ENCODE assay signal across 1 cellular context in the genomic region with DNA sequence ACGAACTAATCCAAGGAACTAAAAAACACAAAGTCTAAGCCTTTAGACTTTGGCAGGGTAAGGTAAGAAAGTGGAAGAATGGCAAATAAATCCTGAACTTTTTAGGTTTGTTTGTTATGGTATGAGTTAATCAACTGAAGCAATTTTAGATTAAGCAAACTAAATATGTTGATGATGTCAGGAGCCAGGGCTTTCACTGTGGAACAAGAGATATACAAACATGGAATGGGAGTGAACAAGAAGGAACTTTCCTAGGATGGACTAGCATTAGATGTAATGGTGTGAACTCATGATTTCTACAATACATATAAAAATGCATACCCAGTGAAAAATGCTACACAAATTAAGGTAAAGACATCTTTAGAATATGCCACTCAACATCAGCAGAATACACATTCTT.
TF ChIP-seq lines count a peak whose summit lies in the region.

No MANE protein-coding gene starts in this region.

TF ChIP-seq in GM23338, 12 proteins besides CTCF, POLR2A, EP300 and RAD21 (continued from another document):
- TF ChIP-seq, protein P1, sequence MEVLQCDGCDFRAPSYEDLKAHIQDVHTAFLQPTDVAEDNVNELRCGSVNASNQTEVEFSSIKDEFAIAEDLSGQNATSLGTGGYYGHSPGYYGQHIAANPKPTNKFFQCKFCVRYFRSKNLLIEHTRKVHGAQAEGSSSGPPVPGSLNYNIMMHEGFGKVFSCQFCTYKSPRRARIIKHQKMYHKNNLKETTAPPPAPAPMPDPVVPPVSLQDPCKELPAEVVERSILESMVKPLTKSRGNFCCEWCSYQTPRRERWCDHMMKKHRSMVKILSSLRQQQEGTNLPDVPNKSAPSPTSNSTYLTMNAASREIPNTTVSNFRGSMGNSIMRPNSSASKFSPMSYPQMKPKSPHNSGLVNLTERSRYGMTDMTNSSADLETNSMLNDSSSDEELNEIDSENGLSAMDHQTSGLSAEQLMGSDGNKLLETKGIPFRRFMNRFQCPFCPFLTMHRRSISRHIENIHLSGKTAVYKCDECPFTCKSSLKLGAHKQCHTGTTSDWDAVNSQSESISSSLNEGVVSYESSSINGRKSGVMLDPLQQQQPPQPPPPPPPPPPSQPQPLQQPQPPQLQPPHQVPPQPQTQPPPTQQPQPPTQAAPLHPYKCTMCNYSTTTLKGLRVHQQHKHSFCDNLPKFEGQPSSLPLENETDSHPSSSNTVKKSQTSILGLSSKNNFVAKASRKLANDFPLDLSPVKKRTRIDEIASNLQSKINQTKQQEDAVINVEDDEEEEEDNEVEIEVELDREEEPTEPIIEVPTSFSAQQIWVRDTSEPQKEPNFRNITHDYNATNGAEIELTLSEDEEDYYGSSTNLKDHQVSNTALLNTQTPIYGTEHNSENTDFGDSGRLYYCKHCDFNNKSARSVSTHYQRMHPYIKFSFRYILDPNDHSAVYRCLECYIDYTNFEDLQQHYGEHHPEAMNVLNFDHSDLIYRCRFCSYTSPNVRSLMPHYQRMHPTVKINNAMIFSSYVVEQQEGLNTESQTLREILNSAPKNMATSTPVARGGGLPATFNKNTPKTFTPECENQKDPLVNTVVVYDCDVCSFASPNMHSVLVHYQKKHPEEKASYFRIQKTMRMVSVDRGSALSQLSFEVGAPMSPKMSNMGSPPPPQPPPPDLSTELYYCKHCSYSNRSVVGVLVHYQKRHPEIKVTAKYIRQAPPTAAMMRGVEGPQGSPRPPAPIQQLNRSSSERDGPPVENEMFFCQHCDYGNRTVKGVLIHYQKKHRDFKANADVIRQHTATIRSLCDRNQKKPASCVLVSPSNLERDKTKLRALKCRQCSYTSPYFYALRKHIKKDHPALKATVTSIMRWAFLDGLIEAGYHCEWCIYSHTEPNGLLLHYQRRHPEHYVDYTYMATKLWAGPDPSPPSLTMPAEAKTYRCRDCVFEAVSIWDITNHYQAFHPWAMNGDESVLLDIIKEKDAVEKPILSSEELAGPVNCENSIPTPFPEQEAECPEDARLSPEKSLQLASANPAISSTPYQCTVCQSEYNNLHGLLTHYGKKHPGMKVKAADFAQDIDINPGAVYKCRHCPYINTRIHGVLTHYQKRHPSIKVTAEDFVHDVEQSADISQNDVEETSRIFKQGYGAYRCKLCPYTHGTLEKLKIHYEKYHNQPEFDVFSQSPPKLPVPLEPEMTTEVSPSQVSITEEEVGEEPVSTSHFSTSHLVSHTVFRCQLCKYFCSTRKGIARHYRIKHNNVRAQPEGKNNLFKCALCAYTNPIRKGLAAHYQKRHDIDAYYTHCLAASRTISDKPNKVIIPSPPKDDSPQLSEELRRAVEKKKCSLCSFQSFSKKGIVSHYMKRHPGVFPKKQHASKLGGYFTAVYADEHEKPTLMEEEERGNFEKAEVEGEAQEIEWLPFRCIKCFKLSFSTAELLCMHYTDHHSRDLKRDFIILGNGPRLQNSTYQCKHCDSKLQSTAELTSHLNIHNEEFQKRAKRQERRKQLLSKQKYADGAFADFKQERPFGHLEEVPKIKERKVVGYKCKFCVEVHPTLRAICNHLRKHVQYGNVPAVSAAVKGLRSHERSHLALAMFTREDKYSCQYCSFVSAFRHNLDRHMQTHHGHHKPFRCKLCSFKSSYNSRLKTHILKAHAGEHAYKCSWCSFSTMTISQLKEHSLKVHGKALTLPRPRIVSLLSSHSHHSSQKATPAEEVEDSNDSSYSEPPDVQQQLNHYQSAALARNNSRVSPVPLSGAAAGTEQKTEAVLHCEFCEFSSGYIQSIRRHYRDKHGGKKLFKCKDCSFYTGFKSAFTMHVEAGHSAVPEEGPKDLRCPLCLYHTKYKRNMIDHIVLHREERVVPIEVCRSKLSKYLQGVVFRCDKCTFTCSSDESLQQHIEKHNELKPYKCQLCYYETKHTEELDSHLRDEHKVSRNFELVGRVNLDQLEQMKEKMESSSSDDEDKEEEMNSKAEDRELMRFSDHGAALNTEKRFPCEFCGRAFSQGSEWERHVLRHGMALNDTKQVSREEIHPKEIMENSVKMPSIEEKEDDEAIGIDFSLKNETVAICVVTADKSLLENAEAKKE (CRISPR knock-in tag; IDR thresholded peaks at IDR 0.05): no peak
- no peak for TF ChIP-seq NANOG (IDR thresholded peaks at IDR 0.05; ENCODE audit: borderline replicate concordance)
- no peak for TF ChIP-seq EZH2 (IDR thresholded peaks at IDR 0.05; ENCODE audit: low read depth, unreplicated experiment)
